ENCODE assay signal across 8 cellular contexts in genomic region chr18:76801567-76802505, GRCh38. TPM values are rescaled to one million over a fixed set of nuclear protein-coding genes. Genes with fewer than 3 reads are reported as not detected.
A peak's percentile ranks its signal among the peaks of the same experiment; 100 is the strongest.
DNase-seq lines count a peak whose midpoint lies in the region; ATAC-seq and TF ChIP-seq lines count a peak whose summit lies in the region.

No MANE protein-coding gene starts in this region.

- ATAC-seq in GM19351 (IDR thresholded peaks at IDR 0.05; ENCODE audit: unreplicated experiment) (peak; percentile 95), HG03342 (IDR thresholded peaks at IDR 0.05; ENCODE audit: unreplicated experiment) (peak; percentile 96)
- ATAC-seq in naive thymus-derived CD8-positive, alpha-beta T cell = peak; percentile 77 to 87

- peak; percentile 36 for DNase-seq in COR-L47 (lab: John Stamatoyannopoulos, UW)
- peak; percentile 38 to 59 for DNase-seq in NOMO-1 (lab: John Stamatoyannopoulos, UW; ENCODE audit: unreplicated experiment in 2 of 2)
- DNase-seq in activated T-cell treated with anti-CD3 and anti-CD28 coated beads, Interleukin-2, amount 50 U/mL, for 1 hour = peak; percentile 62
- peak; percentile 34 for DNase-seq in fibroblast of gingiva (ENCODE audit: low read depth)
- peak in 6 of 10 donors; percentile 14 to 40 (median 26) for DNase-seq in naive thymus-derived CD8-positive, alpha-beta T cell
- DNase-seq in type B pancreatic cell (ENCODE audit: extremely low spot score, unreplicated experiment) = no peak

- H3K4me3 Mint-ChIP-seq in naive thymus-derived CD8-positive, alpha-beta T cell = peak overlapping the region in 9 of 10 donors; percentile 24 to 74 (median 59)
- H3K4me3 Mint-ChIP-seq in type B pancreatic cell = peak overlapping the region; percentile 51

- peaks cover 10 to 18% (median 11%) of the 10 kb centered on the region in 4 donors for H3K4me1 Mint-ChIP-seq in naive thymus-derived CD8-positive, alpha-beta T cell
- peaks cover 8% of the 10 kb centered on the region for H3K4me1 Mint-ChIP-seq in type B pancreatic cell (ENCODE audit: unreplicated experiment)

- no peak overlapping the region for H3K27ac Mint-ChIP-seq in naive thymus-derived CD8-positive, alpha-beta T cell
- H3K27ac Mint-ChIP-seq in type B pancreatic cell = no peak overlapping the region

- peaks cover 0 to 6% (median 3%) of the 10 kb centered on the region in 9 donors for H3K9me3 Mint-ChIP-seq in naive thymus-derived CD8-positive, alpha-beta T cell
- no peaks in the 10 kb centered on the region for H3K9me3 Mint-ChIP-seq in type B pancreatic cell

- H3K36me3 Mint-ChIP-seq in naive thymus-derived CD8-positive, alpha-beta T cell = peaks cover 0 to 9% (median 5%) of the 10 kb centered on the region in 3 donors
- no peaks in the 10 kb centered on the region for H3K36me3 Mint-ChIP-seq in type B pancreatic cell

- H3K27me3 Mint-ChIP-seq in naive thymus-derived CD8-positive, alpha-beta T cell = peaks cover 4 to 19% (median 11%) of the 10 kb centered on the region in 5 donors
- H3K27me3 Mint-ChIP-seq in type B pancreatic cell = peaks cover 9% of the 10 kb centered on the region

- peak; percentile 92 for TF ChIP-seq CTCF in type B pancreatic cell (conservative IDR thresholded peaks at IDR 0.05)

- POLR2A ChIA-PET in naive thymus-derived CD8-positive, alpha-beta T cell (lab: Charles Lee) = interaction anchor here (0.6 kb wide), 1 partner anchor 348 kb away, joined by 3 read pairs; no protein-coding TSS in a partner anchor

RNA-seq across cellular contexts. Expression of gene ZNF236, which starts 20.5 kb away (rescaled TPM):
- total RNA-seq in naive thymus-derived CD8-positive, alpha-beta T cell = 10 to 100 TPM; 24.3 to 25.6 TPM
- 1 to 10 TPM; 4.6 to 8.4 (median 5.7) TPM for polyA plus RNA-seq in naive thymus-derived CD8-positive, alpha-beta T cell
- 14.3 and 20.2 TPM in 2 replicates for total RNA-seq in type B pancreatic cell (ENCODE audit: low replicate concordance)
